Comparison of ENCODE assay signal across 9 cellular contexts in genomic region chr11:69718147-69718546, GRCh38. TPM values are rescaled to one million over a fixed set of nuclear protein-coding genes. Genes with fewer than 3 reads are reported as not detected.
A peak's percentile ranks its signal among the peaks of the same experiment; 100 is the strongest.
DNase-seq lines count a peak whose midpoint lies in the region; ATAC-seq, FAIRE-seq and TF ChIP-seq lines count a peak whose summit lies in the region.
"Had no signal": no experiment of that assay in that cellular context is flagged by ENCODE, and none has a peak within 500 bp of the region (broad histone marks: within the 10 kb centered on the region; RNA-seq: fewer than 3 reads in every experiment).

No MANE protein-coding gene starts in this region.

- H3K4me1 ChIP-seq in IMR-90 (ENCODE audit: control insufficient read depth, insufficient read depth, low read length) (no peaks in the 10 kb centered on the region), kidney (ENCODE audit: control insufficient read depth in 1 of 2, insufficient read depth in 1 of 2, low read depth in 1 of 2, low read length in 2 of 2) (no peaks in the 10 kb centered on the region)
- no peaks in the 10 kb centered on the region for H3K4me1 ChIP-seq in effector memory CD4-positive, alpha-beta T cell (ENCODE audit: control insufficient read depth, insufficient read depth, low read length, poor library complexity, severe bottlenecking)

- CTCF ChIA-PET in IMR-90 (lab: Yijun Ruan, JAX): interaction anchor here (0.6 to 1.9 kb wide), 4 partner anchors 31 to 92 kb away, joined by 3 to 6 read pairs (median 3); no protein-coding TSS in a partner anchor

- H4K8ac ChIP-seq in IMR-90 (ENCODE audit: low read depth in 2 of 2, low read length in 2 of 2): no peak overlapping the region

- H3K4me3 ChIP-seq in IMR-90 (ENCODE audit: insufficient read depth, low read depth, low read length): no peak overlapping the region
- no peak overlapping the region for H3K4me3 ChIP-seq in SU-DHL-6 (ENCODE audit: insufficient read depth, low read length, poor library complexity, severe bottlenecking)
- no peak overlapping the region for H3K4me3 ChIP-seq in kidney (ENCODE audit: low read length in 2 of 2)
- H3K4me3 ChIP-seq in effector memory CD4-positive, alpha-beta T cell (ENCODE audit: insufficient read depth, low read depth, low read length, poor library complexity, severe bottlenecking): no peak overlapping the region

- H3K9me1 ChIP-seq in IMR-90 (ENCODE audit: insufficient read depth, low read length): no peaks in the 10 kb centered on the region

- FAIRE-seq in kidney (lab: Jason Lieb, UNC): no peak

- H3K27me3 Mint-ChIP-seq in activated CD4-positive, alpha-beta T cell treated with anti-CD3 and anti-CD28 coated beads, Interleukin-2, amount 10 ng/mL, durations not matched to agents 24 days and 14 days: peaks cover 38% of the 10 kb centered on the region

- TF ChIP-seq CTCF in IMR-90 (conservative IDR thresholded peaks at IDR 0.05; ENCODE audit: low read depth, low read length): peak; percentile 65
- peak; percentile 48 for TF ChIP-seq CTCF in SU-DHL-6 (IDR thresholded peaks at IDR 0.05; ENCODE audit: insufficient read depth, low read length, poor library complexity, severe bottlenecking)
- no peak for TF ChIP-seq CTCF in kidney (IDR thresholded peaks at IDR 0.05; ENCODE audit: borderline replicate concordance, extremely low read depth, insufficient read depth)

- no peaks in the 10 kb centered on the region for H3F3A ChIP-seq in SU-DHL-6 (ENCODE audit: insufficient read depth)

- H3K9me3 Mint-ChIP-seq in activated CD4-positive, alpha-beta T cell treated with anti-CD3 and anti-CD28 coated beads, Interleukin-2, amount 10 ng/mL, durations not matched to agents 24 days and 14 days: no peaks in the 10 kb centered on the region

- no peak overlapping the region for H3K4ac ChIP-seq in IMR-90 (ENCODE audit: low read depth, low read length)

- H3K79me2 ChIP-seq in SU-DHL-6 (ENCODE audit: insufficient read depth, low read length): no peaks in the 10 kb centered on the region

- no peak overlapping the region for H2BK20ac ChIP-seq in IMR-90 (ENCODE audit: low read depth, low read length)

- no peak overlapping the region for H2BK15ac ChIP-seq in IMR-90 (ENCODE audit: low read depth, low read length)

- H3K79me1 ChIP-seq in IMR-90 (ENCODE audit: low read depth in 1 of 2, low read length in 2 of 2): no peaks in the 10 kb centered on the region

- H2BK5ac ChIP-seq in IMR-90 (ENCODE audit: low read depth, low read length, poor library complexity, severe bottlenecking): no peak overlapping the region

- H3K4me2 ChIP-seq in IMR-90 (ENCODE audit: low read depth, low read length) (no peak overlapping the region), SU-DHL-6 (ENCODE audit: low read depth, low read length, poor library complexity, severe bottlenecking) (no peak overlapping the region)

- H4K5ac ChIP-seq in IMR-90 (ENCODE audit: low read depth, low read length): no peak overlapping the region

- TF ChIP-seq RAD21 in IMR-90 (IDR thresholded peaks at IDR 0.05; ENCODE audit: low read length): peak; percentile 77

- H3K36me3 Mint-ChIP-seq in activated CD4-positive, alpha-beta T cell treated with anti-CD3 and anti-CD28 coated beads, Interleukin-2, amount 10 ng/mL, durations not matched to agents 24 days and 14 days (ENCODE audit: low read depth): no peaks in the 10 kb centered on the region

- in situ Hi-C loops in IMR-90 (cut with MboI; ENCODE audit: low sequenced_read_pairs): loop anchor here (10.0 kb wide), 1 partner anchor 477 kb away; no protein-coding TSS in a partner anchor

- H3K9ac ChIP-seq in IMR-90 (ENCODE audit: low read depth, low read length) (no peak overlapping the region), SU-DHL-6 (ENCODE audit: low read length) (no peak overlapping the region), kidney (ENCODE audit: low read length in 2 of 2) (no peak overlapping the region)

- no peak overlapping the region for H2AK5ac ChIP-seq in IMR-90 (ENCODE audit: low read depth, low read length)

- H2AFZ ChIP-seq in IMR-90 (replicated peaks; ENCODE audit: low read length, poor library complexity) (no peak overlapping the region), SU-DHL-6 (ENCODE audit: low read depth, low read length, severe bottlenecking) (no peak overlapping the region)

- H3K27ac Mint-ChIP-seq in activated CD4-positive, alpha-beta T cell treated with anti-CD3 and anti-CD28 coated beads, Interleukin-2, amount 10 ng/mL, durations not matched to agents 24 days and 14 days: no peak overlapping the region

- no peak overlapping the region for H2BK120ac ChIP-seq in IMR-90 (ENCODE audit: low read depth, low read length)

- WGBS in IMR-90 (ENCODE audit: extremely low coverage in 2 of 2, insufficient read length in 1 of 2), 2 experiments: 0% methylated on average over 6 of the region's 13 CpGs; no CpG with 5 or more reads in 1 of the 2 experiments

- H3K4me1 Mint-ChIP-seq in activated CD4-positive, alpha-beta T cell treated with anti-CD3 and anti-CD28 coated beads, Interleukin-2, amount 10 ng/mL, durations not matched to agents 24 days and 14 days: peaks cover 2% of the 10 kb centered on the region

- H3K27ac ChIP-seq in IMR-90 (ENCODE audit: insufficient read depth, low read length) (no peak overlapping the region), SU-DHL-6 (ENCODE audit: low read depth, low read length) (no peak overlapping the region), kidney (ENCODE audit: low read depth in 2 of 2, low read length in 2 of 2) (no peak overlapping the region)
- no peak overlapping the region for H3K27ac ChIP-seq in effector memory CD4-positive, alpha-beta T cell (ENCODE audit: insufficient read depth, low read length, poor library complexity, severe bottlenecking)

- no TSS peak for BruUV-seq in IMR-90 (replicated peaks; lab: Mats Ljungman, UMichigan)

- no peak overlapping the region for H2AK9ac ChIP-seq in IMR-90 (replicated peaks; ENCODE audit: low read depth, low read length, poor library complexity)

- H3K9me3 ChIP-seq in IMR-90 (ENCODE audit: control insufficient read depth, insufficient read depth, low read length) (no peaks in the 10 kb centered on the region), SU-DHL-6 (ENCODE audit: insufficient read depth, low read length) (no peaks in the 10 kb centered on the region), kidney (ENCODE audit: control insufficient read depth in 1 of 2, low read length in 2 of 2) (no peaks in the 10 kb centered on the region)
- H3K9me3 ChIP-seq in effector memory CD4-positive, alpha-beta T cell (ENCODE audit: control insufficient read depth, low read length): no peaks in the 10 kb centered on the region

- ATAC-seq in IMR-90 (ENCODE audit: low read depth) (peak; percentile 77), HG03039 (IDR thresholded peaks at IDR 0.05; ENCODE audit: unreplicated experiment) (no peak)

- no peak overlapping the region for H4K91ac ChIP-seq in IMR-90 (ENCODE audit: insufficient read depth, low read depth, low read length)

- H3K9me2 ChIP-seq in SU-DHL-6 (replicated peaks; ENCODE audit: insufficient read depth, low read length): no peaks in the 10 kb centered on the region

- peaks cover 71% of the 10 kb centered on the region for H3K27me3 ChIP-seq in IMR-90 (ENCODE audit: control insufficient read depth, insufficient read depth, low read length)
- H3K27me3 ChIP-seq in SU-DHL-6 (ENCODE audit: low read length): no peaks in the 10 kb centered on the region
- peaks cover 21% of the 10 kb centered on the region for H3K27me3 ChIP-seq in effector memory CD4-positive, alpha-beta T cell (replicated peaks; ENCODE audit: control insufficient read depth, insufficient read depth, low read length, poor library complexity, severe bottlenecking)

- no peaks in the 10 kb centered on the region for H3K36me3 ChIP-seq in IMR-90 (ENCODE audit: control insufficient read depth, insufficient read depth, low read length)
- H3K36me3 ChIP-seq in SU-DHL-6 (ENCODE audit: low read length): no peaks in the 10 kb centered on the region
- H3K36me3 ChIP-seq in kidney (ENCODE audit: control insufficient read depth in 1 of 2, insufficient read depth in 2 of 2, low read length in 2 of 2): no peaks in the 10 kb centered on the region
- no peaks in the 10 kb centered on the region for H3K36me3 ChIP-seq in effector memory CD4-positive, alpha-beta T cell (ENCODE audit: control insufficient read depth, insufficient read depth, low read length)

- POLR2A ChIA-PET in IMR-90 (lab: Charles Lee; ENCODE audit: unreplicated experiment): no interaction called here

- no peak overlapping the region for H3K4me3 Mint-ChIP-seq in activated CD4-positive, alpha-beta T cell treated with anti-CD3 and anti-CD28 coated beads, Interleukin-2, amount 10 ng/mL, durations not matched to agents 24 days and 14 days

- DNase-seq in EL: peak; percentile 40
- DNase-seq in IMR-90: peak; percentile 23
- DNase-seq in kidney tubule cell (ENCODE audit: low spot score): peak; percentile 43
- no peak for DNase-seq in kidney
- DNase-seq in activated CD4-positive, alpha-beta T cell treated with anti-CD3 and anti-CD28 coated beads, Interleukin-2, amount 10 ng/mL, durations not matched to agents 24 days and 14 days: no peak
- DNase-seq in effector memory CD4-positive, alpha-beta T cell: no peak
- DNase-seq: right cardiac atrium had no signal

- no peak for TF ChIP-seq POLR2A in IMR-90 (IDR thresholded peaks at IDR 0.05; ENCODE audit: low read depth, low read length)

- H4K20me1 ChIP-seq in IMR-90 (ENCODE audit: insufficient read depth, low read length) (no peaks in the 10 kb centered on the region), SU-DHL-6 (ENCODE audit: low read depth, low read length) (no peaks in the 10 kb centered on the region)

- H3K23ac ChIP-seq in IMR-90 (ENCODE audit: low read depth, low read length): no peak overlapping the region

- H3K56ac ChIP-seq in IMR-90 (ENCODE audit: extremely low read depth, insufficient read depth, low read length): no peak overlapping the region

- dilution Hi-C loops in IMR-90 (cut with HindIII; ENCODE audit: low sequenced_read_pairs, unreplicated experiment): no loop called here

- intact Hi-C loops in IMR-90 (cut with micrococcal nuclease) (no loop called here), kidney (cut with DNase I) (no loop called here)
- intact Hi-C loops in activated CD4-positive, alpha-beta T cell treated with anti-CD3 and anti-CD28 coated beads, Interleukin-2, amount 10 ng/mL, durations not matched to agents 24 days and 14 days (cut with micrococcal nuclease): no loop called here

- H3K18ac ChIP-seq in IMR-90 (ENCODE audit: low read depth, low read length): no peak overlapping the region

- no peak overlapping the region for H3K14ac ChIP-seq in IMR-90 (replicated peaks; ENCODE audit: low read depth, low read length)

RNA-seq across cellular contexts. Expression of gene FGF19, which starts 14.3 kb away (rescaled TPM):
- total RNA-seq in IMR-90 (2012; rRNA removed): not detected in 2 replicates
- not detected in 2 replicates for polyA plus RNA-seq in IMR-90 (2012; rRNA removed)
- polyA plus RNA-seq in IMR-90 (2012; cell fraction: cytosol; rRNA removed): not detected in 2 replicates
- not detected in 2 replicates for polyA plus RNA-seq in IMR-90 (2012; cell fraction: nucleus; rRNA removed; ENCODE audit: low replicate concordance)
- total RNA-seq in kidney: not detected
- polyA plus RNA-seq in kidney (ENCODE audit: insufficient read depth, low read depth, low replicate concordance): not detected
- not detected in 2 replicates for total RNA-seq in activated CD4-positive, alpha-beta T cell treated with anti-CD3 and anti-CD28 coated beads, Interleukin-2, amount 10 ng/mL, durations not matched to agents 24 days and 14 days
- total RNA-seq: right cardiac atrium had no signal
- polyA plus RNA-seq: right cardiac atrium had no signal

RNA-seq across cellular contexts. Expression of gene LTO1, which starts 43.0 kb away (rescaled TPM):
- total RNA-seq in IMR-90 (2012; rRNA removed) (8.2 and 16.7 TPM in 2 replicates), kidney (21.9 TPM)
- polyA plus RNA-seq in IMR-90 (2012; rRNA removed) (18.8 and 23.5 TPM in 2 replicates), kidney (ENCODE audit: insufficient read depth, low read depth, low replicate concordance) (14.6 TPM)
- 14.0 and 16.6 TPM in 2 replicates for polyA plus RNA-seq in IMR-90 (2012; cell fraction: cytosol; rRNA removed)
- polyA plus RNA-seq in IMR-90 (2012; cell fraction: nucleus; rRNA removed; ENCODE audit: low replicate concordance): 58.0 and 79.5 TPM in 2 replicates
- 29.3 and 32.1 TPM in 2 replicates for total RNA-seq in activated CD4-positive, alpha-beta T cell treated with anti-CD3 and anti-CD28 coated beads, Interleukin-2, amount 10 ng/mL, durations not matched to agents 24 days and 14 days

RNA-seq across cellular contexts. Expression of gene FGF4, which starts 57.0 kb away (rescaled TPM):
- total RNA-seq in IMR-90 (2012; rRNA removed) (not detected in 2 replicates), kidney (not detected)
- polyA plus RNA-seq in IMR-90 (2012; rRNA removed) (not detected in 2 replicates), kidney (ENCODE audit: insufficient read depth, low read depth, low replicate concordance) (not detected)
- not detected in 2 replicates for polyA plus RNA-seq in IMR-90 (2012; cell fraction: cytosol; rRNA removed)
- not detected in 2 replicates for polyA plus RNA-seq in IMR-90 (2012; cell fraction: nucleus; rRNA removed; ENCODE audit: low replicate concordance)
- not detected in 2 replicates for total RNA-seq in activated CD4-positive, alpha-beta T cell treated with anti-CD3 and anti-CD28 coated beads, Interleukin-2, amount 10 ng/mL, durations not matched to agents 24 days and 14 days
- total RNA-seq: right cardiac atrium had no signal
- polyA plus RNA-seq: right cardiac atrium had no signal

Comparison
In these comparisons a context has a peak if more than half of its experiments do, and no peak if none do; other contexts are left out.
1. DNase-seq: peak in EL (single experiment), IMR-90 (single experiment) and kidney tubule cell (single experiment); none in kidney (single experiment), activated CD4-positive, alpha-beta T cell treated with anti-CD3 and anti-CD28 coated beads, Interleukin-2, amount 10 ng/mL, durations not matched to agents 24 days and 14 days (single experiment) and effector memory CD4-positive, alpha-beta T cell (0 of 3).